22 cellular contexts compared by ENCODE assay signal in the genomic region with DNA sequence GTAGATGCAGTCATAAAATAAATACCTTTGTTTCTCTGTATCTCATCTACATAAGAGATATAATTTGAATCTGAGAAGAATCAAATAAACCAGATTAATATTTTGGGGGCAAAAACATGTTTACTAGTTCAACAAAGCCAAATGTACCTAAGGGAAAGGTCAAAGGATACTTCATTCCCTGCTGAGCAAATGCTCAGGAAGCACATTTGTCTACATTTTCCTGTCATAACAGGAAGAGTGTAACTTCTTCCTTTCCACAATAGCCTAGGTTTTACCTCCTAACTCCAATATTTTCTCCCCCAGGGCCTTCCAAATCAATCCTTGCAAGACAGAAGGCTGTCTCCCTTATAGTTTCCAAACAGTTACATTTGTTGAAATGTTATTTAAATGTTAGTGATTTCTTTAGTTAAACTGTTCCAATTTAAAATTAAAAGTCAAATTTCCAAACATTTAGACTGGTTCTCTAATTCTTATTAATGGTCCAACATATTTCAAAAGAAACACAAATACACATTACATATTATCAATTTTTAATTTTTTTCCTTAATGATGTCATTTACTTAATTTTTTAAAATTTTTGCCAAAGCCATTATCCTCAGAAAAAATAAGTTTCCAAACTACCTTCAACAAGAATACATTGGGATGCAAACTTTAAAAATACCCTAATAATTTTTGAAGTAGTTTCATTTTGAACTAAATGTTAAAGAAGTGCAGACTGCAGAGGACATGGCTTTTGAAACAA.
DNase-seq lines count a peak whose midpoint lies in the region; ATAC-seq and TF ChIP-seq lines count a peak whose summit lies in the region.
"Had no signal": no experiment of that assay in that cellular context is flagged by ENCODE, and none has a peak within 500 bp of the region (broad histone marks: within the 10 kb centered on the region; RNA-seq: fewer than 3 reads in every experiment).

No MANE protein-coding gene starts in this region.

- TF ChIP-seq POLR2A in vagina (IDR thresholded peaks at IDR 0.05), result no peak

- no peak for DNase-seq in left ventricle myocardium inferior
- DNase-seq in Right ventricle myocardium superior, result no peak
- peak; percentile 89 for DNase-seq in dermis blood vessel endothelial cell
- DNase-seq in lung microvascular endothelial cell (ENCODE audit: low read depth in 2 of 2), result peak; percentile 83 to 95
- DNase-seq in vagina (ENCODE audit: extremely low spot score in 2 of 2), result no peak
- DNase-seq in hypothalamus (lab: John Stamatoyannopoulos, UW), result no peak
- no peak for DNase-seq in HT-29 (ENCODE audit: low spot score)
- DNase-seq: ACHN; activated CD4-positive, alpha-beta T cell treated with anti-CD3 and anti-CD28 coated beads, Interleukin-2, amount 10 ng/mL, durations not matched to agents 24 days and 14 days; activated CD8-positive, alpha-beta memory T cell treated with anti-CD3 and anti-CD28 coated beads, Interleukin-2, amount 50 U/mL, for 4 hours; activated gamma-delta T cell; CD4-positive, alpha-beta memory T cell; cerebellar nuclear complex; foreskin melanocyte; HFFc6; mesendoderm; NCI-H2029 treated with DMSO at 0.1 percent for 48 hours; NCI-H524 treated with DMSO at 0.1 percent for 48 hours; PC-9; retina; stomach had no signal

- intact Hi-C loops in left ventricle myocardium inferior (cut with micrococcal nuclease), result no loop called here
- intact Hi-C loops in Right ventricle myocardium superior (cut with DNase I), result no loop called here
- intact Hi-C loops in vagina (cut with DNase I), result no loop called here

- no peaks in the 10 kb centered on the region for H3K36me3 ChIP-seq in left ventricle myocardium inferior
- H3K36me3 ChIP-seq in vagina, result no peaks in the 10 kb centered on the region
- H3K36me3 ChIP-seq: stomach had no signal

- H3K4me1 ChIP-seq in left ventricle myocardium inferior, result peaks cover 91% of the 10 kb centered on the region
- peaks cover 4% of the 10 kb centered on the region for H3K4me1 ChIP-seq in vagina

- H3K27me3 ChIP-seq in left ventricle myocardium inferior (ENCODE audit: low read depth) (no peaks in the 10 kb centered on the region), vagina (no peaks in the 10 kb centered on the region)
- H3K27me3 ChIP-seq: stomach had no signal

- peak overlapping the region; percentile 68 for H3K27ac ChIP-seq in left ventricle myocardium inferior (replicated peaks)
- H3K27ac ChIP-seq in vagina, result peak overlapping the region; percentile 29
- H3K27ac ChIP-seq: PC-9 had no signal

- ATAC-seq in Right ventricle myocardium superior (ENCODE audit: poor library complexity) (no peak), HG03025 (IDR thresholded peaks at IDR 0.05; ENCODE audit: low FRiP score, unreplicated experiment) (no peak)

- TF ChIP-seq CTCF in left ventricle myocardium inferior (IDR thresholded peaks at IDR 0.05; ENCODE audit: borderline replicate concordance) (no peak), vagina (IDR thresholded peaks at IDR 0.05) (no peak)

- H3K4me3 ChIP-seq in left ventricle myocardium inferior (peak overlapping the region; percentile 28), vagina (no peak overlapping the region)
- H3K4me3 ChIP-seq: PC-9, stomach had no signal

- H3K9me3 ChIP-seq in left ventricle myocardium inferior (replicated peaks) (no peaks in the 10 kb centered on the region), vagina (no peaks in the 10 kb centered on the region)
- H3K9me3 ChIP-seq: stomach had no signal

Comparison
In these comparisons a context has a peak if more than half of its experiments do, and no peak if none do; other contexts are left out.
1. DNase-seq: peak in dermis blood vessel endothelial cell (single experiment) and lung microvascular endothelial cell (2 of 2); none in left ventricle myocardium inferior (single experiment), Right ventricle myocardium superior (single experiment), vagina (0 of 2), hypothalamus (0 of 51) and HT-29 (single experiment).